In the genomic region with DNA sequence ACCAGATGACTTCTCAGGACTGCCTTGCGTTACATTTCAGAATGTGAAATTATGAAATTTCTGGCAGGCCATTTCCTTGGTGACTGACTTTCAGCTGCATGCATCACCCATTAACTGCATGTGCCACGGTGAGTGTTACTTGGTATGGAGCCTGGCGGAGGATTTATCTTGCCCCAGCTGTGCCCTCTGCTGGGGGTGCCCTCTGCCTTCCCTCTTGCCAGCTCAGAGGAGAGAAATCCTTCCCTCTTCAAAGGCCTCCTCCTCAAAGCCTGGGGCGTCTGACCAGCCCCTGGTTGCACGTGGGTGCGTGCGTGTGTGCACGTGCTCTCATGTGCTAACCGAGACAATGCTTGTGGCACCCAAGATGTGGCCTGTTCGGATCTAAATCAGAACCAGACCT, we compare ENCODE assay signal across 19 cellular contexts. TPM values are rescaled to one million over a fixed set of nuclear protein-coding genes. Genes with fewer than 3 reads are reported as not detected.
A peak's percentile ranks its signal among the peaks of the same experiment; 100 is the strongest.
DNase-seq lines count a peak whose midpoint lies in the region; ATAC-seq and TF ChIP-seq lines count a peak whose summit lies in the region.
"Had no signal": no experiment of that assay in that cellular context is flagged by ENCODE, and none has a peak within 500 bp of the region (broad histone marks: within the 10 kb centered on the region; RNA-seq: fewer than 3 reads in every experiment).

No MANE protein-coding gene starts in this region.

- no peaks in the 10 kb centered on the region for H3F3A ChIP-seq in smooth muscle cell (ENCODE audit: low read depth)

- H3K4me1 ChIP-seq in OCI-LY3 (ENCODE audit: low read length) (peaks cover 50% of the 10 kb centered on the region), smooth muscle cell (ENCODE audit: low read depth) (no peaks in the 10 kb centered on the region)
- H3K4me1 ChIP-seq: right lobe of liver had no signal

- H3K4me2 ChIP-seq in OCI-LY3 (ENCODE audit: low read length): no peak overlapping the region
- H3K4me2 ChIP-seq in smooth muscle cell: no peak overlapping the region

- peaks cover 34% of the 10 kb centered on the region for H3K36me3 ChIP-seq in OCI-LY3 (replicated peaks; ENCODE audit: low read depth, low read length)
- no peaks in the 10 kb centered on the region for H3K36me3 ChIP-seq in smooth muscle cell (ENCODE audit: low read depth)
- H3K36me3 ChIP-seq: neutrophil, right lobe of liver had no signal

- no peak overlapping the region for H3K9ac ChIP-seq in OCI-LY3 (ENCODE audit: low read length)
- H3K9ac ChIP-seq in smooth muscle cell (ENCODE audit: low read depth): no peak overlapping the region

- no peak overlapping the region for H2AFZ ChIP-seq in OCI-LY3 (ENCODE audit: low read depth, low read length)
- H2AFZ ChIP-seq in smooth muscle cell (ENCODE audit: low read depth): no peak overlapping the region

- H4K20me1 ChIP-seq in OCI-LY3 (ENCODE audit: insufficient read depth, low read length) (no peaks in the 10 kb centered on the region), smooth muscle cell (ENCODE audit: low read depth) (no peaks in the 10 kb centered on the region)

- peaks cover 11% of the 10 kb centered on the region; the same call in 1 of the 2 replicates for H3K79me2 ChIP-seq in OCI-LY3 (ENCODE audit: low read length)
- no peaks in the 10 kb centered on the region for H3K79me2 ChIP-seq in smooth muscle cell (ENCODE audit: low read depth)

- H3K27me3 ChIP-seq in OCI-LY3 (ENCODE audit: low read depth, low read length): no peaks in the 10 kb centered on the region
- no peaks in the 10 kb centered on the region for H3K27me3 ChIP-seq in smooth muscle cell (ENCODE audit: low read depth)
- H3K27me3 ChIP-seq: neutrophil, right lobe of liver had no signal

- H3K4me3 ChIP-seq in OCI-LY3 (ENCODE audit: low read length) (no peak overlapping the region), smooth muscle cell (no peak overlapping the region)
- H3K4me3 ChIP-seq: right lobe of liver had no signal

- ATAC-seq in GM21515 (IDR thresholded peaks at IDR 0.05; ENCODE audit: unreplicated experiment) (no peak), GM21390 (IDR thresholded peaks at IDR 0.05; ENCODE audit: unreplicated experiment) (no peak)
- ATAC-seq: esophagus mucosa had no signal

- H3K27ac ChIP-seq in OCI-LY3 (ENCODE audit: low read length): no peak overlapping the region
- peak overlapping the region; percentile 81 for H3K27ac ChIP-seq in smooth muscle cell (ENCODE audit: low read depth)
- H3K27ac ChIP-seq: neutrophil, right lobe of liver had no signal

- no peaks in the 10 kb centered on the region for H3K9me3 ChIP-seq in OCI-LY3 (ENCODE audit: insufficient read depth, low read length)
- H3K9me3 ChIP-seq in smooth muscle cell (replicated peaks; ENCODE audit: low read depth): no peaks in the 10 kb centered on the region
- H3K9me3 ChIP-seq: neutrophil, right lobe of liver had no signal

- DNase-seq in GM04504 (ENCODE audit: low read depth) (peak; percentile 26), fibroblast of gingiva (ENCODE audit: low read depth) (peak; percentile 36), smooth muscle cell (lab: John Stamatoyannopoulos, UW; ENCODE audit: unreplicated experiment) (no peak), SKM-1 treated with dmso at 0.1 percent for 144 hours (lab: John Stamatoyannopoulos, UW; ENCODE audit: unreplicated experiment) (no peak), OCI-M1 (lab: John Stamatoyannopoulos, UW) (no peak)
- DNase-seq: activated CD4-positive, alpha-beta T cell treated with anti-CD3 and anti-CD28 coated beads, Interleukin-2, amount 10 ng/mL, durations not matched to agents 24 days and 14 days; activated naive CD4-positive, alpha-beta T cell treated with anti-CD3 and anti-CD28 coated beads, Interleukin-2, amount 10 ng/mL, durations not matched to agents 7 days and 5 days; activated T-cell treated with anti-CD3 and anti-CD28 coated beads for 4 hours; DMS53; KG1; midbrain; NCI-H187; NCI-H446; right lobe of liver had no signal

- TF ChIP-seq CTCF in OCI-LY3 (IDR thresholded peaks at IDR 0.05; ENCODE audit: low read depth, low read length): peak; percentile 16; the same call in 1 of the 2 replicates
- no peak for TF ChIP-seq CTCF in smooth muscle cell (IDR thresholded peaks at IDR 0.05; ENCODE audit: borderline replicate concordance, insufficient read depth, poor library complexity, severe bottlenecking)

- 80% methylated on average over 10 of the region's 10 CpGs for WGBS in smooth muscle cell (ENCODE audit: low lambda C conversion rate)

RNA-seq across cellular contexts. Expression of a gene that starts 57.8 kb away (rescaled TPM):
- total RNA-seq in smooth muscle cell: 24.7 and 38.5 TPM in 2 replicates
- 19.0 and 23.4 TPM in 2 replicates for polyA plus RNA-seq in smooth muscle cell

Comparison
In these comparisons a context has a peak if more than half of its experiments do, and no peak if none do; other contexts are left out.
1. DNase-seq: peak in GM04504 (single experiment) and fibroblast of gingiva (single experiment); none in smooth muscle cell (single experiment), SKM-1 treated with dmso at 0.1 percent for 144 hours (single experiment) and OCI-M1 (single experiment).